Comparison of ENCODE assay signal across 9 cellular contexts in genomic region chr9:98101868-98102273, GRCh38. TPM values are rescaled to one million over a fixed set of nuclear protein-coding genes. Genes with fewer than 3 reads are reported as not detected.
A peak's percentile ranks its signal among the peaks of the same experiment; 100 is the strongest.
DNase-seq lines count a peak whose midpoint lies in the region; ATAC-seq, FAIRE-seq and TF ChIP-seq lines count a peak whose summit lies in the region.
"Had no signal": no experiment of that assay in that cellular context is flagged by ENCODE, and none has a peak within 500 bp of the region (broad histone marks: within the 10 kb centered on the region; RNA-seq: fewer than 3 reads in every experiment).

No MANE protein-coding gene starts in this region.

- H3K18ac ChIP-seq in trophoblast cell (ENCODE audit: low read length): no peak overlapping the region

- H3K4me3 ChIP-seq in CD8-positive, alpha-beta memory T cell (ENCODE audit: low read length): peak overlapping the region; percentile 23
- H3K4me3 ChIP-seq in astrocyte (ENCODE audit: insufficient read depth, low read depth, low read length) (no peak overlapping the region), trophoblast cell (ENCODE audit: low read depth, low read length) (no peak overlapping the region)

- H4K91ac ChIP-seq in trophoblast cell (ENCODE audit: low read depth, low read length): no peak overlapping the region

- H3K36me3 ChIP-seq in CD8-positive, alpha-beta memory T cell (ENCODE audit: insufficient read depth, low read length): peaks cover 7% of the 10 kb centered on the region
- H3K36me3 ChIP-seq in astrocyte (ENCODE audit: insufficient read depth, low read length) (no peaks in the 10 kb centered on the region), trophoblast cell (ENCODE audit: control insufficient read depth in 1 of 2, insufficient read depth in 2 of 2, low read length in 2 of 2) (no peaks in the 10 kb centered on the region)

- H3K9ac ChIP-seq in astrocyte (ENCODE audit: low read length) (no peak overlapping the region), trophoblast cell (ENCODE audit: low read length) (no peak overlapping the region)

- H3K4me3 Mint-ChIP-seq in CD8-positive, alpha-beta memory T cell: peak overlapping the region; percentile 65 to 87 (median 78)
- H3K4me3 Mint-ChIP-seq in T-helper 17 cell (peak overlapping the region; percentile 85), astrocyte (ENCODE audit: unreplicated experiment) (no peak overlapping the region)

- H3K23ac ChIP-seq in trophoblast cell (ENCODE audit: low read length): no peak overlapping the region

- H3K4me1 ChIP-seq in CD8-positive, alpha-beta memory T cell (ENCODE audit: insufficient read depth, low read length): peaks cover 95% of the 10 kb centered on the region
- H3K4me1 ChIP-seq in astrocyte (ENCODE audit: insufficient read depth, low read length) (no peaks in the 10 kb centered on the region), trophoblast cell (ENCODE audit: control insufficient read depth in 1 of 2, insufficient read depth in 2 of 2, low read length in 2 of 2) (no peaks in the 10 kb centered on the region)

- H4K20me1 ChIP-seq in astrocyte (ENCODE audit: insufficient read depth, low read length): no peaks in the 10 kb centered on the region

- ATAC-seq in GM19452 (IDR thresholded peaks at IDR 0.05; ENCODE audit: unreplicated experiment) (peak; percentile 94), HG03460 (IDR thresholded peaks at IDR 0.05; ENCODE audit: unreplicated experiment) (peak; percentile 96), T-helper 17 cell (peak; percentile 96)

- peak; percentile 66 to 92 (median 90) for DNase-seq in CD8-positive, alpha-beta memory T cell
- DNase-seq in T-helper 17 cell (peak; percentile 53 to 75 (median 64)), astrocyte (ENCODE audit: low read depth) (peak; percentile 14), trophoblast cell (no peak), LoVo (ENCODE audit: low spot score) (no peak)
- DNase-seq in stimulated activated CD8-positive, alpha-beta memory T cell treated with anti-CD3 and anti-CD28 coated beads, Interleukin-12 subunit alpha, Interleukin-12 subunit beta, amount 100 ng/mL, for 4 hours (ENCODE audit: low read depth): peak; percentile 44

- no peak overlapping the region for H2BK5ac ChIP-seq in trophoblast cell (ENCODE audit: low read depth, low read length, poor library complexity)

- FAIRE-seq in astrocyte (lab: Jason Lieb, UNC): no peak
- FAIRE-seq: endometrium had no signal

- H3K79me2 ChIP-seq in astrocyte (ENCODE audit: insufficient read depth, low read length) (no peaks in the 10 kb centered on the region), trophoblast cell (ENCODE audit: control insufficient read depth, insufficient read depth, low read length, poor library complexity) (no peaks in the 10 kb centered on the region)

- no peak overlapping the region for H2AK5ac ChIP-seq in trophoblast cell (ENCODE audit: low read length)

- H3K27ac ChIP-seq in CD8-positive, alpha-beta memory T cell (ENCODE audit: low read depth, low read length): no peak overlapping the region
- H3K27ac ChIP-seq in astrocyte (ENCODE audit: low read depth, low read length) (no peak overlapping the region), trophoblast cell (ENCODE audit: low read depth, low read length) (no peak overlapping the region)

- H2BK12ac ChIP-seq in trophoblast cell (ENCODE audit: low read length): no peak overlapping the region

- H3K27me3 Mint-ChIP-seq in CD8-positive, alpha-beta memory T cell: no peaks in the 10 kb centered on the region
- H3K27me3 Mint-ChIP-seq in T-helper 17 cell: no peaks in the 10 kb centered on the region
- peaks cover 2% of the 10 kb centered on the region for H3K27me3 Mint-ChIP-seq in astrocyte (ENCODE audit: low read depth, unreplicated experiment)

- peaks cover 12 to 57% (median 22%) of the 10 kb centered on the region in 3 donors for H3K36me3 Mint-ChIP-seq in CD8-positive, alpha-beta memory T cell
- H3K36me3 Mint-ChIP-seq in T-helper 17 cell (ENCODE audit: low read depth) (peaks cover 11% of the 10 kb centered on the region), astrocyte (ENCODE audit: low read depth, unreplicated experiment) (peaks cover 15% of the 10 kb centered on the region)

- no peak for TF ChIP-seq CTCF in astrocyte (IDR thresholded peaks at IDR 0.05; ENCODE audit: insufficient read depth, low read depth, low read length)

- POLR2A ChIA-PET in CD8-positive, alpha-beta memory T cell (lab: Charles Lee): interaction anchor here (0.6 to 3.1 kb wide), 14 partner anchors 10 to 257 kb away, joined by 3 to 49 read pairs (median 5); partner anchors contain the start of genes CORO2A, TBC1D2 and TRIM14

- H4K8ac ChIP-seq in trophoblast cell (ENCODE audit: low read depth, low read length): no peak overlapping the region

- peaks cover 78 to 96% (median 95%) of the 10 kb centered on the region in 3 donors for H3K4me1 Mint-ChIP-seq in CD8-positive, alpha-beta memory T cell
- H3K4me1 Mint-ChIP-seq in T-helper 17 cell (peaks cover 62% of the 10 kb centered on the region), astrocyte (ENCODE audit: low read depth, unreplicated experiment) (peaks cover 3% of the 10 kb centered on the region)

- no peak overlapping the region for H2AFZ ChIP-seq in astrocyte (ENCODE audit: low read depth, low read length)
- no peak overlapping the region for H2AFZ ChIP-seq in trophoblast cell (ENCODE audit: insufficient read depth, low read length, poor library complexity)

- H4K12ac ChIP-seq in trophoblast cell (ENCODE audit: low read depth, low read length): no peak overlapping the region

- no peak overlapping the region for H2BK120ac ChIP-seq in trophoblast cell (ENCODE audit: insufficient read depth, low read length, poor library complexity)

- no CpG with 5 or more reads among the region's 6 CpGs for WGBS in trophoblast cell (ENCODE audit: extremely low coverage, insufficient coverage, insufficient read length)

- no peaks in the 10 kb centered on the region for H3K9me3 Mint-ChIP-seq in CD8-positive, alpha-beta memory T cell
- H3K9me3 Mint-ChIP-seq in astrocyte (ENCODE audit: unreplicated experiment): no peaks in the 10 kb centered on the region

- H3K27ac Mint-ChIP-seq in CD8-positive, alpha-beta memory T cell: peak overlapping the region; percentile 93 to 99 (median 96)
- peak overlapping the region; percentile 99 for H3K27ac Mint-ChIP-seq in T-helper 17 cell
- no peak overlapping the region for H3K27ac Mint-ChIP-seq in astrocyte (ENCODE audit: unreplicated experiment)

- H3K4me2 ChIP-seq in astrocyte (ENCODE audit: low read length) (no peak overlapping the region), trophoblast cell (ENCODE audit: low read length) (no peak overlapping the region)

- no peak overlapping the region for H3K14ac ChIP-seq in trophoblast cell (ENCODE audit: low read length)

- no peaks in the 10 kb centered on the region for H3K27me3 ChIP-seq in CD8-positive, alpha-beta memory T cell (ENCODE audit: insufficient read depth, low read length, poor library complexity, severe bottlenecking)
- H3K27me3 ChIP-seq in astrocyte (ENCODE audit: insufficient read depth, low read length) (no peaks in the 10 kb centered on the region), trophoblast cell (ENCODE audit: insufficient read depth, low read length) (no peaks in the 10 kb centered on the region)

- H3K4ac ChIP-seq in trophoblast cell (ENCODE audit: low read depth, low read length): no peak overlapping the region

- no peaks in the 10 kb centered on the region for H3K9me3 ChIP-seq in CD8-positive, alpha-beta memory T cell (ENCODE audit: low read length)
- no peaks in the 10 kb centered on the region for H3K9me3 ChIP-seq in T-helper 17 cell (ENCODE audit: control insufficient read depth, low read length, poor library complexity, severe bottlenecking)
- no peaks in the 10 kb centered on the region for H3K9me3 ChIP-seq in astrocyte (ENCODE audit: insufficient read depth, low read depth, low read length)
- no peaks in the 10 kb centered on the region for H3K9me3 ChIP-seq in trophoblast cell (ENCODE audit: insufficient read depth, low read depth, low read length)

- no peaks in the 10 kb centered on the region for H3K79me1 ChIP-seq in trophoblast cell (ENCODE audit: low read length)

- CTCF ChIA-PET in CD8-positive, alpha-beta memory T cell (lab: Charles Lee): interaction anchor here (0.6 to 1.8 kb wide), 21 partner anchors 9 to 468 kb away, joined by 3 to 38 read pairs (median 3); partner anchors contain the start of genes NCBP1, TBC1D2 and TRIM14

RNA-seq across cellular contexts. Expression of gene TRIM14, which starts 17.2 kb away (rescaled TPM):
- total RNA-seq in CD8-positive, alpha-beta memory T cell: 10 to 100 TPM; 46.2 to 52.1 TPM
- 92.5 TPM for polyA plus RNA-seq in CD8-positive, alpha-beta memory T cell
- total RNA-seq in T-helper 17 cell (10 to 100 TPM; 63.8 to 64.6 TPM), astrocyte (34.1 and 37.6 TPM in 2 replicates)
- 2.1 and 2.3 TPM in 2 replicates for polyA plus RNA-seq in trophoblast cell (2013)

RNA-seq across cellular contexts. Expression of gene NANS, which starts 45.3 kb away (rescaled TPM):
- total RNA-seq in CD8-positive, alpha-beta memory T cell: 10 to 100 TPM; 33.2 to 34.8 TPM
- 29.3 TPM for polyA plus RNA-seq in CD8-positive, alpha-beta memory T cell
- total RNA-seq in T-helper 17 cell: 10 to 100 TPM; 38.1 to 44.9 TPM
- 44.4 and 44.5 TPM in 2 replicates for total RNA-seq in astrocyte
- 79.6 and 80.2 TPM in 2 replicates for polyA plus RNA-seq in trophoblast cell (2013)

Comparison
In these comparisons a context has a peak if more than half of its experiments do, and no peak if none do; other contexts are left out.
1. DNase-seq: peak in CD8-positive, alpha-beta memory T cell (5 of 5), T-helper 17 cell (3 of 3), astrocyte (single experiment) and stimulated activated CD8-positive, alpha-beta memory T cell treated with anti-CD3 and anti-CD28 coated beads, Interleukin-12 subunit alpha, Interleukin-12 subunit beta, amount 100 ng/mL, for 4 hours (single experiment); none in trophoblast cell (0 of 2) and LoVo (single experiment).
2. Peak in every context shown above with its lines, with median percentiles within 50 percentile points of each other: ATAC-seq.